In genomic region chr4:1809754-1810502, GRCh38 we compare ENCODE assay signal across 8 cellular contexts. TPM values are rescaled to one million over a fixed set of nuclear protein-coding genes. Genes with fewer than 3 reads are reported as not detected.
DNase-seq lines count a peak whose midpoint lies in the region; ATAC-seq, FAIRE-seq and TF ChIP-seq lines count a peak whose summit lies in the region.

No MANE protein-coding gene starts in this region.

- 25 to 36% (median 31%) methylated on average over 15 of the region's 15 CpGs for WGBS in ovary, 3 donors
- WGBS in tibial nerve, 2 donors = 14 to 36% methylated on average over 9 to 11 of the region's 15 CpGs

- H3K36me3 ChIP-seq in ovary = no peaks in the 10 kb centered on the region
- peaks cover 0 to 41% (median 4%) of the 10 kb centered on the region in 3 donors for H3K36me3 ChIP-seq in tibial nerve

- no peak for FAIRE-seq in D721Med (lab: Jason Lieb, UNC)

- no peaks in the 10 kb centered on the region for H3K4me1 ChIP-seq in ovary (ENCODE audit: insufficient read depth)
- H3K4me1 ChIP-seq in tibial nerve = no peaks in the 10 kb centered on the region

- H3K4me3 ChIP-seq in ovary = no peak overlapping the region
- no peak overlapping the region for H3K4me3 ChIP-seq in tibial nerve

- in situ Hi-C loops in SK-MEL-5 (cut with HindIII; ENCODE audit: low pct_unique_long_range_greater_than_20kb, low sequenced_read_pairs) = no loop called here

- TF ChIP-seq EP300 in ovary (IDR thresholded peaks at IDR 0.05) = no peak
- TF ChIP-seq EP300 in tibial nerve (IDR thresholded peaks at IDR 0.05) = no peak

- DNase-seq in D721Med (ENCODE audit: insufficient read length, low spot score) (peak; percentile 92), HPDE6-E6E7 (ENCODE audit: extremely low spot score) (peak; percentile 80), SK-MEL-5 (ENCODE audit: low read depth, low spot score) (peak; percentile 70), germinal center (ENCODE audit: low spot score) (peak; percentile 83), ovary (peak in 4 of 5 donors; percentile 40 to 67 (median 52)), tibial nerve (ENCODE audit: low spot score in 2 of 2) (peak in 1 of 2 donors; percentile 10)
- peak; percentile 14 to 58 (median 34) for DNase-seq in activated naive CD4-positive, alpha-beta T cell (lab: John Stamatoyannopoulos, UW)

- H3K27ac ChIP-seq in ovary (no peak overlapping the region), tibial nerve (no peak overlapping the region)

- TF ChIP-seq CTCF in D721Med (IDR thresholded peaks at IDR 0.05; ENCODE audit: insufficient read depth, missing control alignments) = peak; percentile 74
- peak in 1 of 3 donors; percentile 15 for TF ChIP-seq CTCF in ovary (IDR thresholded peaks at IDR 0.05)
- TF ChIP-seq CTCF in tibial nerve (IDR thresholded peaks at IDR 0.05) = peak; percentile 69 to 86 (median 74)

- no peak for ATAC-seq in HG03521 (IDR thresholded peaks at IDR 0.05; ENCODE audit: unreplicated experiment)

- intact Hi-C loops in ovary (cut with DNase I) = loop anchor here in 1 of 4 donors (5.0 kb wide), 1 partner anchor 63 kb away; no protein-coding TSS in a partner anchor

- no peaks in the 10 kb centered on the region for H3K27me3 ChIP-seq in ovary
- H3K27me3 ChIP-seq in tibial nerve = no peaks in the 10 kb centered on the region

- TF ChIP-seq POLR2A in ovary (IDR thresholded peaks at IDR 0.05) (no peak), tibial nerve (IDR thresholded peaks at IDR 0.05) (no peak)

- H3K9me3 ChIP-seq in ovary (no peaks in the 10 kb centered on the region), tibial nerve (no peaks in the 10 kb centered on the region)

RNA-seq across cellular contexts. Expression of gene FGFR3, which starts 16.8 kb away (rescaled TPM):
- 0.03 and 0.32 TPM in 2 replicates for total RNA-seq in SK-MEL-5 (2014; rRNA removed; shearing (Covaris generic))
- polyA plus RNA-seq in SK-MEL-5 (2015; cell fraction: cytosol; rRNA removed) = 1.1 and 2.2 TPM in 2 replicates
- 1.4 and 2.3 TPM in 2 replicates for polyA plus RNA-seq in SK-MEL-5 (2015; cell fraction: nucleus; rRNA removed)
- total RNA-seq in ovary = 1 to 10 TPM in 3 of 7 donors, under 1 TPM in 4; 0.25 to 9.2 (median 0.72) TPM
- under 1 TPM; 0.12 to 0.53 TPM for polyA plus RNA-seq in ovary
- total RNA-seq in tibial nerve = 10 to 100 TPM in 1 of 4 donors, 1 to 10 TPM in 3; 2.7 to 11.2 (median 5.1) TPM

RNA-seq across cellular contexts. Expression of gene LETM1, which starts 46.0 kb away (rescaled TPM):
- total RNA-seq in SK-MEL-5 (2014; rRNA removed; shearing (Covaris generic)) = 42.3 and 45.9 TPM in 2 replicates
- 33.4 and 39.3 TPM in 2 replicates for polyA plus RNA-seq in SK-MEL-5 (2015; cell fraction: cytosol; rRNA removed)
- polyA plus RNA-seq in SK-MEL-5 (2015; cell fraction: nucleus; rRNA removed) = 83.9 and 88.7 TPM in 2 replicates
- total RNA-seq in ovary = 10 to 100 TPM; 22.7 to 43.6 (median 31.0) TPM
- 10 to 100 TPM in 1 of 2 donors, 1 to 10 TPM in 1; 9.3 to 11.9 TPM for polyA plus RNA-seq in ovary
- total RNA-seq in tibial nerve = 10 to 100 TPM; 53.5 to 85.5 (median 68.6) TPM
